8 cellular contexts compared by ENCODE assay signal in the genomic region with DNA sequence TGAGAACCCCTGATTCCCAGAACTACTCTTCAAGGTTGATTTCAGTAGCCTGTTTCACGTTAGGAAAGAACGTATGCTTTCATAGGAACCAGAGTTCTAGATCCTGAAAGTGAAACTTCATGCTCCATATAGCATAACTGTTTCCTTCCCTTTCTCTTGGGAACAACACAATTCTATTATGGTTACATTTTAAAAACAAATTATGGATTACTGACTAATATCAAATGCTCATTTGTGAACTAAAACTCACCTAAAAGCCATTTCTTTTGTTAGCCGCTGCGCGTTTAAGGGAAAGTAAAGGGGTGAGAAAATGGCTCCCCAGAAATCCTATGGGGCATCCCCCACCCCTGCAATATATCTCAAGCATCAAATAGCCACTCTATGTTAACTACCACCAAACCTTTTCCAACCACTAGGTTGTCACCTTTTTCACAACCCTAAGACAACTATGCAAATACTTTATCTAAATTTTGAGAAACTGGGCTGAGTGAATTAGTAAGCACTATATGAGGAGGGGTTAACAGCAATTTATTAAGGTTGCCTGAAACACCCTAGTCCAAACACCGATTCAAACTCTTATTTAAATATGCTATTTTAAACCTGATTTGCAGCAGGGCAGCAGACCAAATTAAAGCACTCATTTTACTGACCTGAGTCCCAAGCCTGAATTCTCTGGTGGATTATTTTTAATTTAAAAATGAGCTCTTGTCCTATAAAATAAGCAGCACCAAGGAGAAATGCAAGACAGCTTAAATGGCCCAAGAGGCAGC. TPM values are rescaled to one million over a fixed set of nuclear protein-coding genes. Genes with fewer than 3 reads are reported as not detected.
A peak's percentile ranks its signal among the peaks of the same experiment; 100 is the strongest.
DNase-seq lines count a peak whose midpoint lies in the region; ATAC-seq and TF ChIP-seq lines count a peak whose summit lies in the region.

No MANE protein-coding gene starts in this region.

- H3K27ac ChIP-seq in HL-60 (replicated peaks) (peak overlapping the region; percentile 10; the same call in 1 of the 2 replicates), lower lobe of right lung (peak overlapping the region; percentile 56)

- H3K9me3 Mint-ChIP-seq in activated naive CD8-positive, alpha-beta T cell treated with anti-CD3 and anti-CD28 coated beads for 36 hours = no peaks in the 10 kb centered on the region
- H3K9me3 Mint-ChIP-seq in type B pancreatic cell = peaks cover 3% of the 10 kb centered on the region

- TF ChIP-seq CTCF in BE2C (IDR thresholded peaks at IDR 0.05; ENCODE audit: low read depth, low read length) (no peak), HL-60 (IDR thresholded peaks at IDR 0.05; ENCODE audit: insufficient read depth, low read length) (no peak), lower lobe of right lung (IDR thresholded peaks at IDR 0.05) (no peak), type B pancreatic cell (conservative IDR thresholded peaks at IDR 0.05) (no peak)

- H3K4me1 ChIP-seq in BE2C (peaks cover 2% of the 10 kb centered on the region; the same call in 1 of the 2 replicates), lower lobe of right lung (peaks cover 63% of the 10 kb centered on the region)

- H3K4me3 Mint-ChIP-seq in activated naive CD8-positive, alpha-beta T cell treated with anti-CD3 and anti-CD28 coated beads for 36 hours = peak overlapping the region; percentile 94
- peak overlapping the region; percentile 95 for H3K4me3 Mint-ChIP-seq in type B pancreatic cell

- H3K4me1 Mint-ChIP-seq in activated naive CD8-positive, alpha-beta T cell treated with anti-CD3 and anti-CD28 coated beads for 36 hours = peaks cover 58% of the 10 kb centered on the region
- H3K4me1 Mint-ChIP-seq in type B pancreatic cell (ENCODE audit: unreplicated experiment) = peaks cover 42% of the 10 kb centered on the region

- DNase-seq in BE2C (no peak), HL-60 (ENCODE audit: low read depth in 1 of 2, low spot score in 1 of 2) (no peak), lower lobe of right lung (no peak), type B pancreatic cell (ENCODE audit: extremely low spot score, unreplicated experiment) (no peak), NCI-H1417 (lab: John Stamatoyannopoulos, UW) (no peak), H4 (ENCODE audit: low spot score) (no peak)
- DNase-seq in activated naive CD8-positive, alpha-beta T cell treated with anti-CD3 and anti-CD28 coated beads for 36 hours = peak; percentile 60

- peak; percentile 33 for ATAC-seq in GM19395 (IDR thresholded peaks at IDR 0.05; ENCODE audit: unreplicated experiment)
- ATAC-seq in lower lobe of right lung = no peak

- peak overlapping the region; percentile 98 for H3K27ac Mint-ChIP-seq in activated naive CD8-positive, alpha-beta T cell treated with anti-CD3 and anti-CD28 coated beads for 36 hours
- peak overlapping the region; percentile 90 for H3K27ac Mint-ChIP-seq in type B pancreatic cell

- H3K27me3 ChIP-seq in BE2C (no peaks in the 10 kb centered on the region), HL-60 (ENCODE audit: insufficient read depth, poor library complexity, severe bottlenecking) (no peaks in the 10 kb centered on the region), lower lobe of right lung (ENCODE audit: low read depth) (no peaks in the 10 kb centered on the region)

- peak overlapping the region; percentile 96 for H3K4me3 ChIP-seq in BE2C (ENCODE audit: low read depth, low read length)
- H3K4me3 ChIP-seq in HL-60 (replicated peaks; ENCODE audit: insufficient read depth, low read length) = peak overlapping the region; percentile 84
- peak overlapping the region; percentile 89 for H3K4me3 ChIP-seq in lower lobe of right lung

- intact Hi-C loops in lower lobe of right lung (cut with DNase I) = no loop called here

- H3K9me3 ChIP-seq in BE2C = no peaks in the 10 kb centered on the region
- H3K9me3 ChIP-seq in lower lobe of right lung = no peaks in the 10 kb centered on the region

- H3K27me3 Mint-ChIP-seq in activated naive CD8-positive, alpha-beta T cell treated with anti-CD3 and anti-CD28 coated beads for 36 hours = peaks cover 4% of the 10 kb centered on the region
- H3K27me3 Mint-ChIP-seq in type B pancreatic cell = peaks cover 8% of the 10 kb centered on the region

- H3K36me3 Mint-ChIP-seq in activated naive CD8-positive, alpha-beta T cell treated with anti-CD3 and anti-CD28 coated beads for 36 hours = peaks cover 74% of the 10 kb centered on the region
- H3K36me3 Mint-ChIP-seq in type B pancreatic cell = peaks cover 15% of the 10 kb centered on the region

- H3K36me3 ChIP-seq in BE2C = peaks cover 21% of the 10 kb centered on the region
- no peaks in the 10 kb centered on the region for H3K36me3 ChIP-seq in lower lobe of right lung

RNA-seq across cellular contexts. Expression of gene SIAH2, which starts 2.4 kb away (rescaled TPM):
- 50.2 TPM for polyA plus RNA-seq in BE2C (2012; ENCODE audit: insufficient read depth, insufficient read length, low read depth)
- total RNA-seq in activated naive CD8-positive, alpha-beta T cell treated with anti-CD3 and anti-CD28 coated beads for 36 hours = 10 to 100 TPM; 89.1 to 94.4 TPM
- total RNA-seq in lower lobe of right lung (18.6 TPM), type B pancreatic cell (ENCODE audit: low replicate concordance) (18.2 and 26.6 TPM in 2 replicates)
- 25.1 and 27.6 TPM in 2 replicates for total RNA-seq in H4 (2014; rRNA removed; shearing (Covaris generic))

RNA-seq across cellular contexts. Expression of gene ERICH6, which starts 56.9 kb away (rescaled TPM):
- polyA plus RNA-seq in BE2C (2012; ENCODE audit: insufficient read depth, insufficient read length, low read depth) = not detected
- total RNA-seq in activated naive CD8-positive, alpha-beta T cell treated with anti-CD3 and anti-CD28 coated beads for 36 hours = not detected
- total RNA-seq in lower lobe of right lung (not detected), type B pancreatic cell (ENCODE audit: low replicate concordance) (not detected in 2 replicates)
- total RNA-seq in H4 (2014; rRNA removed; shearing (Covaris generic)) = 0.06 TPM in 1 of 2 replicates, not detected in the other
